Comparison of ENCODE assay signal across 8 cellular contexts in genomic region chr19:13103961-13104847, GRCh38. TPM values are rescaled to one million over a fixed set of nuclear protein-coding genes. Genes with fewer than 3 reads are reported as not detected.
DNase-seq lines count a peak whose midpoint lies in the region; ATAC-seq and TF ChIP-seq lines count a peak whose summit lies in the region.

No MANE protein-coding gene starts in this region.

- H3K4me3 ChIP-seq in Karpas-422 (ENCODE audit: low read length) (peak overlapping the region; percentile 90), epithelial cell of proximal tubule (ENCODE audit: low read depth, low read length) (no peak overlapping the region), neuronal stem cell (ENCODE audit: low read length in 2 of 2) (no peak overlapping the region)

- H3K27me3 ChIP-seq in Karpas-422 (ENCODE audit: low read length) (no peaks in the 10 kb centered on the region), neuronal stem cell (ENCODE audit: control insufficient read depth in 3 of 3, insufficient read depth in 3 of 3, low read depth in 1 of 3, low read length in 3 of 3) (peaks cover 12 to 31% (median 30%) of the 10 kb centered on the region in 3 experiments)

- H3K79me2 ChIP-seq in Karpas-422 (ENCODE audit: low read length), result peaks cover 18% of the 10 kb centered on the region

- no peak overlapping the region for H2BK120ac ChIP-seq in neuronal stem cell (ENCODE audit: low read depth, low read length)

- H3K9me3 ChIP-seq in Karpas-422 (ENCODE audit: low read length) (no peaks in the 10 kb centered on the region), neuronal stem cell (replicated peaks in 1 of 2; ENCODE audit: control insufficient read depth in 2 of 2, insufficient read depth in 1 of 2, low read depth in 1 of 2, low read length in 2 of 2) (peaks cover 4 to 5% of the 10 kb centered on the region in 2 donors)

- H3K4ac ChIP-seq in neuronal stem cell (ENCODE audit: low read length), result no peak overlapping the region

- H3K27ac ChIP-seq in Karpas-422 (ENCODE audit: low read length) (peak overlapping the region; percentile 97), neuronal stem cell (replicated peaks; ENCODE audit: low read length) (no peak overlapping the region)

- peak overlapping the region; percentile 97 for H3K9ac ChIP-seq in Karpas-422 (ENCODE audit: low read length)
- H3K9ac ChIP-seq in neuronal stem cell (ENCODE audit: low read depth, low read length, poor library complexity), result peak overlapping the region; percentile 4

- no peak overlapping the region for H2BK5ac ChIP-seq in neuronal stem cell (ENCODE audit: low read length)

- no peak overlapping the region for H4K91ac ChIP-seq in neuronal stem cell (ENCODE audit: low read depth, low read length, poor library complexity)

- H3K4me1 ChIP-seq in Karpas-422 (ENCODE audit: low read length) (peaks cover 55% of the 10 kb centered on the region), neuronal stem cell (ENCODE audit: control insufficient read depth in 2 of 2, insufficient read depth in 1 of 2, low read depth in 1 of 2, low read length in 2 of 2) (peaks cover 4 to 9% of the 10 kb centered on the region in 2 donors)

- no peak overlapping the region for H2BK15ac ChIP-seq in neuronal stem cell (ENCODE audit: low read length)

- H4K8ac ChIP-seq in neuronal stem cell (ENCODE audit: low read depth, low read length), result no peak overlapping the region

- H2AFZ ChIP-seq in Karpas-422 (ENCODE audit: low read length), result peak overlapping the region; percentile 67; the same call in 1 of the 2 replicates
- H2AFZ ChIP-seq in neuronal stem cell (ENCODE audit: low read length), result no peak overlapping the region

- DNase-seq in Karpas-422, result peak; percentile 93
- DNase-seq in activated T-cell treated with anti-CD3 and anti-CD28 coated beads for 1 hour (ENCODE audit: low read depth), result peak; percentile 59
- no peak for DNase-seq in epithelial cell of proximal tubule (ENCODE audit: low read depth)
- DNase-seq in neuronal stem cell (ENCODE audit: low spot score), result no peak
- DNase-seq in HuH-7.5 (ENCODE audit: low spot score), result no peak
- no peak for DNase-seq in occipital lobe (lab: John Stamatoyannopoulos, UW)

- H3K23ac ChIP-seq in neuronal stem cell (ENCODE audit: low read depth, low read length, poor library complexity), result peak overlapping the region; percentile 81

- H3K36me3 ChIP-seq in Karpas-422 (ENCODE audit: insufficient read depth, low read length), result peaks cover 7% of the 10 kb centered on the region
- H3K36me3 ChIP-seq in neuronal stem cell (replicated peaks in 1 of 2; ENCODE audit: control insufficient read depth in 2 of 2, insufficient read depth in 2 of 2, low read length in 2 of 2), result peaks cover 10 to 21% of the 10 kb centered on the region in 2 donors

- peaks cover 17% of the 10 kb centered on the region; the same call in 1 of the 2 replicates for H4K20me1 ChIP-seq in Karpas-422 (ENCODE audit: insufficient read depth, low read depth, low read length)

- ATAC-seq in GM18868 (IDR thresholded peaks at IDR 0.05; ENCODE audit: unreplicated experiment) (peak; percentile 39), HG03457 (IDR thresholded peaks at IDR 0.05; ENCODE audit: unreplicated experiment) (no peak)

- H3K79me1 ChIP-seq in neuronal stem cell (ENCODE audit: low read depth, low read length), result no peaks in the 10 kb centered on the region

- peak overlapping the region; percentile 35 for H3K18ac ChIP-seq in neuronal stem cell (ENCODE audit: low read length)

- H3K9me2 ChIP-seq in Karpas-422 (replicated peaks; ENCODE audit: insufficient read depth, low read length), result no peaks in the 10 kb centered on the region

- peak; percentile 47 for TF ChIP-seq CTCF in epithelial cell of proximal tubule (conservative IDR thresholded peaks at IDR 0.05; ENCODE audit: low read depth, low read length)

- no peak overlapping the region for H3K14ac ChIP-seq in neuronal stem cell (ENCODE audit: low read length)

- WGBS in neuronal stem cell (ENCODE audit: extremely low coverage in 2 of 2, insufficient read length in 2 of 2, insufficient replicate concordance in 1 of 2), 2 donors, result no CpG with 5 or more reads among the region's 41 CpGs

- H2BK12ac ChIP-seq in neuronal stem cell (ENCODE audit: low read length), result no peak overlapping the region

- peak overlapping the region; percentile 99 for H3K4me2 ChIP-seq in Karpas-422 (ENCODE audit: low read depth, low read length, poor library complexity, severe bottlenecking)
- H3K4me2 ChIP-seq in neuronal stem cell (ENCODE audit: insufficient read depth, low read length, poor library complexity, severe bottlenecking), result no peak overlapping the region

- no peak overlapping the region for H2AK5ac ChIP-seq in neuronal stem cell (ENCODE audit: low read depth, low read length)

RNA-seq across cellular contexts. Expression of gene LYL1, which starts 1.5 kb away (rescaled TPM):
- 99.1 and 285 TPM in 2 replicates for total RNA-seq in Karpas-422 (2014; rRNA removed; shearing (Covaris generic); ENCODE audit: low replicate concordance)
- 4.0 and 6.9 TPM in 2 replicates for total RNA-seq in epithelial cell of proximal tubule
- polyA plus RNA-seq in neuronal stem cell (2013, experiment 1 of 2), result 1.1 TPM
- 1.1 TPM for polyA plus RNA-seq in neuronal stem cell (2013, experiment 2 of 2)
- 3.3 TPM for total RNA-seq in occipital lobe

RNA-seq across cellular contexts. Expression of gene TRMT1, which starts 12.3 kb away (rescaled TPM):
- total RNA-seq in Karpas-422 (2014; rRNA removed; shearing (Covaris generic); ENCODE audit: low replicate concordance), result 35.9 and 69.7 TPM in 2 replicates
- total RNA-seq in epithelial cell of proximal tubule, result 49.9 and 56.1 TPM in 2 replicates
- polyA plus RNA-seq in neuronal stem cell (2013, experiment 1 of 2), result 22.9 TPM
- 24.4 TPM for polyA plus RNA-seq in neuronal stem cell (2013, experiment 2 of 2)
- total RNA-seq in occipital lobe, result 27.1 TPM

RNA-seq across cellular contexts. Expression of gene NACC1, which starts 13.9 kb away (rescaled TPM):
- total RNA-seq in Karpas-422 (2014; rRNA removed; shearing (Covaris generic); ENCODE audit: low replicate concordance), result 28.0 and 76.4 TPM in 2 replicates
- total RNA-seq in epithelial cell of proximal tubule (72.2 and 114 TPM in 2 replicates), occipital lobe (13.1 TPM)
- polyA plus RNA-seq in neuronal stem cell (2013, experiment 1 of 2), result 123 TPM
- polyA plus RNA-seq in neuronal stem cell (2013, experiment 2 of 2), result 121 TPM

RNA-seq across cellular contexts. Expression of gene STX10, which starts 46.0 kb away (rescaled TPM):
- 47.0 and 103 TPM in 2 replicates for total RNA-seq in Karpas-422 (2014; rRNA removed; shearing (Covaris generic); ENCODE audit: low replicate concordance)
- total RNA-seq in epithelial cell of proximal tubule (89.0 and 92.7 TPM in 2 replicates), occipital lobe (20.3 TPM)
- polyA plus RNA-seq in neuronal stem cell (2013, experiment 1 of 2), result 35.3 TPM
- 33.1 TPM for polyA plus RNA-seq in neuronal stem cell (2013, experiment 2 of 2)

RNA-seq across cellular contexts. Expression of gene IER2, which starts 46.0 kb away (rescaled TPM):
- total RNA-seq in Karpas-422 (2014; rRNA removed; shearing (Covaris generic); ENCODE audit: low replicate concordance), result 7.3 and 15.9 TPM in 2 replicates
- total RNA-seq in epithelial cell of proximal tubule (105 and 145 TPM in 2 replicates), occipital lobe (9.4 TPM)
- polyA plus RNA-seq in neuronal stem cell (2013, experiment 1 of 2), result 64.6 TPM
- 64.5 TPM for polyA plus RNA-seq in neuronal stem cell (2013, experiment 2 of 2)

Comparison
In these comparisons a context has a peak if more than half of its experiments do, and no peak if none do; other contexts are left out.
1. DNase-seq: peak in Karpas-422 (single experiment) and activated T-cell treated with anti-CD3 and anti-CD28 coated beads for 1 hour (single experiment); none in epithelial cell of proximal tubule (single experiment), neuronal stem cell (single experiment), HuH-7.5 (single experiment) and occipital lobe (single experiment).
2. RNA of gene LYL1, which starts 1.5 kb away (total RNA-seq): 99.1 to 285 TPM in Karpas-422; 4.0 to 6.9 TPM in epithelial cell of proximal tubule and 3.3 TPM in occipital lobe (single experiment); every median in the first group is over 10 times any median in the second.